Comparison of ENCODE assay signal across 2 cellular contexts in genomic region chr6:31053187-31053586, GRCh38.
TF ChIP-seq lines count a peak whose summit lies in the region.

No MANE protein-coding gene starts in this region.

TF ChIP-seq in GM12891, 5 proteins besides CTCF, POLR2A, EP300 and RAD21:
- 0 out of 2 replicates have a peak, but pooled peaks have one; percentile 26 for TF ChIP-seq TAF1 (IDR thresholded peaks at IDR 0.05; ENCODE audit: low read depth, low read length)

TF ChIP-seq in GM12878, 131 proteins besides CTCF, POLR2A, EP300 and RAD21:
- TF ChIP-seq BCL11A (IDR thresholded peaks at IDR 0.05; ENCODE audit: low read depth, low read length), result 0 out of 2 replicates have a peak, but pooled peaks have one; percentile 2
- TF ChIP-seq MEF2B (IDR thresholded peaks at IDR 0.05; ENCODE audit: partially characterized antibody, poor library complexity, severe bottlenecking), result peak; percentile 52
- peak; percentile 23; the same call in 1 of the 2 replicates for TF ChIP-seq RELB (IDR thresholded peaks at IDR 0.05; ENCODE audit: low read depth)
